ENCODE assay signal across 25 cellular contexts in genomic region chr4:59380841-59381366, GRCh38.
"Had no signal": no experiment of that assay in that cellular context is flagged by ENCODE, and none has a peak within 500 bp of the region (broad histone marks: within the 10 kb centered on the region; RNA-seq: fewer than 3 reads in every experiment).

No MANE protein-coding gene starts in this region.

- H3K27ac ChIP-seq: dorsolateral prefrontal cortex, gastroesophageal sphincter, heart left ventricle, hepatocyte, left lung, neural progenitor cell, parathyroid adenoma, prostate gland, right atrium auricular region, thyroid gland, vagina had no signal

- H3K27me3 ChIP-seq: gastroesophageal sphincter, heart left ventricle, hepatocyte, left lung, neural progenitor cell, right atrium auricular region, thyroid gland, vagina had no signal

- H3K4me2 ChIP-seq: hepatocyte, neural progenitor cell, smooth muscle cell had no signal

- H3K4me3 Mint-ChIP-seq: naive thymus-derived CD4-positive, alpha-beta T cell; nephron; neural progenitor cell; stimulated activated naive CD8-positive, alpha-beta T cell treated with anti-CD3 and anti-CD28 coated beads, Interleukin-15, amount 100 ng/mL, for 72 hours had no signal

- H2AFZ ChIP-seq: hepatocyte, parathyroid adenoma had no signal

- H3K9me3 Mint-ChIP-seq: nephron, neural progenitor cell had no signal

- H3K4me3 ChIP-seq: dorsolateral prefrontal cortex, gastroesophageal sphincter, heart left ventricle, hepatocyte, left lung, neural progenitor cell, prostate gland, right atrium auricular region, smooth muscle cell, thyroid gland, vagina had no signal

- ATAC-seq: gastroesophageal sphincter; heart left ventricle; left cardiac atrium; left lung; naive thymus-derived CD4-positive, alpha-beta T cell; sciatic nerve; stimulated activated naive CD8-positive, alpha-beta T cell treated with anti-CD3 and anti-CD28 coated beads, Interleukin-15, amount 100 ng/mL, for 72 hours had no signal

- H3K36me3 Mint-ChIP-seq: neural progenitor cell had no signal

- DNase-seq: dorsolateral prefrontal cortex; effector CD4-positive, alpha-beta T cell; heart left ventricle; left cardiac atrium; left lung; mesendoderm; midbrain; naive thymus-derived CD4-positive, alpha-beta T cell; stimulated activated CD4-positive, alpha-beta T cell treated with anti-CD3 and anti-CD28 coated beads, Interleukin-12 subunit alpha, Interleukin-12 subunit beta, amount 100 ng/mL, for 4 hours; stimulated activated CD4-positive, alpha-beta T cell treated with anti-CD3 and anti-CD28 coated beads, Interleukin-1b, Interleukin-23, amount 100 ng/mL, for 48 hours; stimulated activated CD4-positive, alpha-beta T cell treated with anti-CD3 and anti-CD28 coated beads, Interleukin-4, amount 100 ng/mL, for 1 hour; stimulated activated CD8-positive, alpha-beta memory T cell treated with anti-CD3 and anti-CD28 coated beads, Interleukin-4, amount 100 ng/mL, for 48 hours; stimulated activated naive CD4-positive, alpha-beta T cell; stimulated activated naive CD8-positive, alpha-beta T cell treated with anti-CD3 and anti-CD28 coated beads, Interleukin-15, amount 100 ng/mL, for 72 hours; thyroid gland had no signal

- H3K4me1 Mint-ChIP-seq: naive thymus-derived CD4-positive, alpha-beta T cell; nephron; neural progenitor cell; stimulated activated naive CD8-positive, alpha-beta T cell treated with anti-CD3 and anti-CD28 coated beads, Interleukin-15, amount 100 ng/mL, for 72 hours had no signal

- H3K36me3 ChIP-seq: gastroesophageal sphincter, heart left ventricle, left lung, neural progenitor cell, prostate gland, right atrium auricular region, thyroid gland, vagina had no signal

- H3K79me2 ChIP-seq: hepatocyte, parathyroid adenoma had no signal

- H3K9me3 ChIP-seq: gastroesophageal sphincter, prostate gland, right atrium auricular region, thyroid gland, vagina had no signal

- H3K27ac Mint-ChIP-seq: naive thymus-derived CD4-positive, alpha-beta T cell; nephron; neural progenitor cell; stimulated activated naive CD8-positive, alpha-beta T cell treated with anti-CD3 and anti-CD28 coated beads, Interleukin-15, amount 100 ng/mL, for 72 hours had no signal

- H3K9ac ChIP-seq: neural progenitor cell, parathyroid adenoma had no signal

- H3K27me3 Mint-ChIP-seq: naive thymus-derived CD4-positive, alpha-beta T cell; stimulated activated naive CD8-positive, alpha-beta T cell treated with anti-CD3 and anti-CD28 coated beads, Interleukin-15, amount 100 ng/mL, for 72 hours had no signal

- H3K4me1 ChIP-seq: gastroesophageal sphincter, heart left ventricle, left lung, neural progenitor cell, parathyroid adenoma, prostate gland, right atrium auricular region, thyroid gland, vagina had no signal
